In the genomic region with DNA sequence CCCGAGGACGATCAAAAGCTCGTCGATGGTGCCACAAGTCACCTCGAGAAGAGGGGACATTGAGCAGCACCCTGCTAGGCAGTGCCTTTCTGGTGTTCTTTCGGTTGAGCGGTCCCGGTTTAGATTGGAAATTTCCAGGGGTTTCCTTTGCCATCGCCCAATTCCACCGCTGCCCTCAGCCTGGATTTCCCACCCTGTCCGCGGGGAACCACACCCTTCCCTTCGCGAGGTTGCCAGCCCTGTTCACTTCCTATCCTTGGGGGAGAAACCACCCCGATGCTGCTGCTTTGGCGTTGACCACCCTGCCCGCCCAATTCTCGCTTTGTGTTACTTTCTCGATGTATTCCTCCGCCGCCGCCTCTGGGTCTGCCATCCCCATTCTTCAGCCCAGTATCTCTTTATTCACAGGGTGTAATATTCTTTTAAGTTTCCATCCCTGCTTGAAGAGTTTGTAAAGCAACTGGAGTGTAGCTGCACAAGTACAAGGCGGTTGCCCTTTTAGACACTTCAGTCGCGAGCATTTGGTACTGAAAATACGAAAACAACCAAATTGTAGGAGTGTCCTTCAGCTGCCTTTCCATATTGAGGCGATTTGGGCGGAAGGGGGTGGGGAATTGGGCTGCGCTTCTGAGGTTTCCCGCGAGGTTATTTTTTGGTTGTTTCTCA, we compare ENCODE assay signal across 8 cellular contexts. TPM values are rescaled to one million over a fixed set of nuclear protein-coding genes. Genes with fewer than 3 reads are reported as not detected.
A peak's percentile ranks its signal among the peaks of the same experiment; 100 is the strongest.
DNase-seq lines count a peak whose midpoint lies in the region; ATAC-seq and TF ChIP-seq lines count a peak whose summit lies in the region.

No MANE protein-coding gene starts in this region.

- H3K36me3 ChIP-seq in BE2C, result peaks cover 9% of the 10 kb centered on the region

- peak overlapping the region; percentile 82 for H3K4me3 ChIP-seq in BE2C (ENCODE audit: low read depth, low read length)

- no peaks in the 10 kb centered on the region for H3K27me3 Mint-ChIP-seq in activated naive CD4-positive, alpha-beta T cell treated with anti-CD3 and anti-CD28 coated beads, Interleukin-2, amount 50 U/mL, for 24 hours
- H3K27me3 Mint-ChIP-seq in osteocyte (ENCODE audit: unreplicated experiment), result no peaks in the 10 kb centered on the region

- ATAC-seq in HG02798 (IDR thresholded peaks at IDR 0.05; ENCODE audit: poor library complexity, unreplicated experiment) (peak; percentile 31), GM18520 (IDR thresholded peaks at IDR 0.05; ENCODE audit: unreplicated experiment) (no peak), GM18858 (IDR thresholded peaks at IDR 0.05; ENCODE audit: unreplicated experiment) (no peak)

- TF ChIP-seq CTCF in BE2C (IDR thresholded peaks at IDR 0.05; ENCODE audit: low read depth, low read length), result no peak
- no peak for TF ChIP-seq CTCF in osteocyte (IDR thresholded peaks at IDR 0.05)

- peak overlapping the region; percentile 100 for H3K27ac Mint-ChIP-seq in activated naive CD4-positive, alpha-beta T cell treated with anti-CD3 and anti-CD28 coated beads, Interleukin-2, amount 50 U/mL, for 24 hours
- H3K27ac Mint-ChIP-seq in osteocyte (ENCODE audit: unreplicated experiment), result peak overlapping the region; percentile 90

- H3K4me1 Mint-ChIP-seq in activated naive CD4-positive, alpha-beta T cell treated with anti-CD3 and anti-CD28 coated beads, Interleukin-2, amount 50 U/mL, for 24 hours, result peaks cover 21% of the 10 kb centered on the region
- peaks cover 38% of the 10 kb centered on the region for H3K4me1 Mint-ChIP-seq in osteocyte (ENCODE audit: unreplicated experiment)

- no peaks in the 10 kb centered on the region; the same call in 1 of the 2 replicates for H3K4me1 ChIP-seq in BE2C

- no peaks in the 10 kb centered on the region for H3K27me3 ChIP-seq in BE2C

- no peaks in the 10 kb centered on the region for H3K9me3 ChIP-seq in BE2C

- peak; percentile 32 for DNase-seq in BE2C
- peak; percentile 61 for DNase-seq in RPMI8226
- peak; percentile 42 for DNase-seq in glomerular visceral epithelial cell (ENCODE audit: extremely low spot score)
- no peak for DNase-seq in osteocyte (ENCODE audit: extremely low spot score, unreplicated experiment)

- no peaks in the 10 kb centered on the region for H3K9me3 Mint-ChIP-seq in activated naive CD4-positive, alpha-beta T cell treated with anti-CD3 and anti-CD28 coated beads, Interleukin-2, amount 50 U/mL, for 24 hours
- H3K9me3 Mint-ChIP-seq in osteocyte (ENCODE audit: unreplicated experiment), result peaks cover 6% of the 10 kb centered on the region

- H3K36me3 Mint-ChIP-seq in activated naive CD4-positive, alpha-beta T cell treated with anti-CD3 and anti-CD28 coated beads, Interleukin-2, amount 50 U/mL, for 24 hours, result peaks cover 27% of the 10 kb centered on the region
- no peaks in the 10 kb centered on the region for H3K36me3 Mint-ChIP-seq in osteocyte (ENCODE audit: unreplicated experiment)

- peak overlapping the region; percentile 96 for H3K4me3 Mint-ChIP-seq in activated naive CD4-positive, alpha-beta T cell treated with anti-CD3 and anti-CD28 coated beads, Interleukin-2, amount 50 U/mL, for 24 hours
- peak overlapping the region; percentile 92 for H3K4me3 Mint-ChIP-seq in osteocyte (ENCODE audit: unreplicated experiment)

RNA-seq across cellular contexts. Expression of gene OGT, which starts 1.1 kb away (rescaled TPM):
- polyA plus RNA-seq in BE2C (2012; ENCODE audit: insufficient read depth, insufficient read length, low read depth), result 48.4 TPM
- 210 and 238 TPM in 2 replicates for total RNA-seq in osteocyte

RNA-seq across cellular contexts. Expression of gene GCNA, which starts 44.3 kb away (rescaled TPM):
- polyA plus RNA-seq in BE2C (2012; ENCODE audit: insufficient read depth, insufficient read length, low read depth), result 1.7 TPM
- 4.4 and 4.6 TPM in 2 replicates for total RNA-seq in osteocyte
